27 cellular contexts compared by ENCODE assay signal in genomic region chr2:49286045-49286444, GRCh38.
"Had no signal": no experiment of that assay in that cellular context is flagged by ENCODE, and none has a peak within 500 bp of the region (broad histone marks: within the 10 kb centered on the region; RNA-seq: fewer than 3 reads in every experiment).

No MANE protein-coding gene starts in this region.

- H3K4me3 Mint-ChIP-seq: activated CD4-positive, alpha-beta memory T cell treated with anti-CD3 and anti-CD28 coated beads, Interleukin-2, amount 10 ng/mL, durations not matched to agents 7 days and 5 days; activated CD4-positive, alpha-beta T cell treated with anti-CD3 and anti-CD28 coated beads, Interleukin-2, amount 10 ng/mL, durations not matched to agents 7 days and 5 days; activated T-cell treated with anti-CD3 and anti-CD28 coated beads, Interleukin-2, amount 50 U/mL, for 4 hours; activated T-helper 17 cell treated with anti-CD3 and anti-CD28 coated beads, Interleukin-2, amount 50 U/mL, for 72 hours; dendritic cell treated with granulocyte-macrophage colony-stimulating factor and Interleukin-4, amounts not matched to agents 40 ng/mL and 50 ng/mL, for 4 days; immature natural killer cell; memory B cell; natural killer cell; neural progenitor cell had no signal

- H3K36me3 ChIP-seq: brain microvascular endothelial cell, esophagus squamous epithelium, neural progenitor cell, spleen, suprapubic skin, tibial artery, upper lobe of right lung had no signal

- H3K27me3 Mint-ChIP-seq: activated CD4-positive, alpha-beta memory T cell treated with anti-CD3 and anti-CD28 coated beads, Interleukin-2, amount 10 ng/mL, durations not matched to agents 7 days and 5 days; activated CD4-positive, alpha-beta T cell treated with anti-CD3 and anti-CD28 coated beads, Interleukin-2, amount 10 ng/mL, durations not matched to agents 7 days and 5 days; activated T-helper 17 cell treated with anti-CD3 and anti-CD28 coated beads, Interleukin-2, amount 50 U/mL, for 72 hours; dendritic cell treated with granulocyte-macrophage colony-stimulating factor and Interleukin-4, amounts not matched to agents 40 ng/mL and 50 ng/mL, for 4 days; memory B cell had no signal

- H3K4me1 Mint-ChIP-seq: activated CD4-positive, alpha-beta memory T cell treated with anti-CD3 and anti-CD28 coated beads, Interleukin-2, amount 10 ng/mL, durations not matched to agents 7 days and 5 days; activated CD4-positive, alpha-beta T cell treated with anti-CD3 and anti-CD28 coated beads, Interleukin-2, amount 10 ng/mL, durations not matched to agents 7 days and 5 days; activated T-helper 17 cell treated with anti-CD3 and anti-CD28 coated beads, Interleukin-2, amount 50 U/mL, for 72 hours; immature natural killer cell; memory B cell; natural killer cell; neural progenitor cell had no signal

- DNase-seq: activated CD4-positive, alpha-beta memory T cell treated with anti-CD3 and anti-CD28 coated beads, Interleukin-2, amount 10 ng/mL, durations not matched to agents 7 days and 5 days; activated CD4-positive, alpha-beta T cell treated with anti-CD3 and anti-CD28 coated beads for 1 hour; activated CD4-positive, alpha-beta T cell treated with anti-CD3 and anti-CD28 coated beads, Interleukin-2, amount 10 ng/mL, durations not matched to agents 7 days and 5 days; activated gamma-delta T cell treated with Interleukin-2 at 50 U/mL for 16 hours; activated naive CD4-positive, alpha-beta T cell treated with anti-CD3 and anti-CD28 coated beads, Interleukin-2, amount 50 U/mL, for 16 hours; activated T-cell treated with anti-CD3 and anti-CD28 coated beads, Interleukin-2, amount 50 U/mL, for 4 hours; amniotic stem cell; brain microvascular endothelial cell; central memory CD4-positive, alpha-beta T cell; effector CD4-positive, alpha-beta T cell; esophagus squamous epithelium; glutamatergic neuron; immature natural killer cell; kidney; natural killer cell; occipital lobe; right cardiac atrium; spleen; stimulated activated naive CD4-positive, alpha-beta T cell; T-helper 2 cell; tibial artery; upper lobe of right lung had no signal

- H3K9me3 Mint-ChIP-seq: activated CD4-positive, alpha-beta T cell treated with anti-CD3 and anti-CD28 coated beads, Interleukin-2, amount 10 ng/mL, durations not matched to agents 7 days and 5 days; memory B cell; neural progenitor cell had no signal

- H3K4me1 ChIP-seq: esophagus squamous epithelium, spleen, suprapubic skin, tibial artery, upper lobe of right lung had no signal

- H3K4me2 ChIP-seq: neural progenitor cell had no signal

- H2AFZ ChIP-seq: neural progenitor cell had no signal

- H3K4me3 ChIP-seq: esophagus squamous epithelium, neural progenitor cell, spleen, suprapubic skin, tibial artery, upper lobe of right lung had no signal

- H3K9ac ChIP-seq: neural progenitor cell had no signal

- H3K27ac ChIP-seq: brain microvascular endothelial cell, esophagus squamous epithelium, neural progenitor cell, spleen, suprapubic skin, tibial artery, upper lobe of right lung had no signal

- ATAC-seq: activated T-cell treated with anti-CD3 and anti-CD28 coated beads, Interleukin-2, amount 50 U/mL, for 4 hours; activated T-helper 17 cell treated with anti-CD3 and anti-CD28 coated beads, Interleukin-2, amount 50 U/mL, for 72 hours; natural killer cell; right cardiac atrium; upper lobe of right lung had no signal

- H3K36me3 Mint-ChIP-seq: immature natural killer cell, memory B cell, natural killer cell, neural progenitor cell had no signal

- H3K27ac Mint-ChIP-seq: activated CD4-positive, alpha-beta memory T cell treated with anti-CD3 and anti-CD28 coated beads, Interleukin-2, amount 10 ng/mL, durations not matched to agents 7 days and 5 days; activated CD4-positive, alpha-beta T cell treated with anti-CD3 and anti-CD28 coated beads, Interleukin-2, amount 10 ng/mL, durations not matched to agents 7 days and 5 days; activated T-helper 17 cell treated with anti-CD3 and anti-CD28 coated beads, Interleukin-2, amount 50 U/mL, for 72 hours; dendritic cell treated with granulocyte-macrophage colony-stimulating factor and Interleukin-4, amounts not matched to agents 40 ng/mL and 50 ng/mL, for 4 days; immature natural killer cell; memory B cell; natural killer cell; neural progenitor cell had no signal

- H3K27me3 ChIP-seq: brain microvascular endothelial cell, esophagus squamous epithelium, neural progenitor cell, spleen, suprapubic skin, tibial artery, upper lobe of right lung had no signal
